8 cellular contexts compared by ENCODE assay signal in the genomic region with DNA sequence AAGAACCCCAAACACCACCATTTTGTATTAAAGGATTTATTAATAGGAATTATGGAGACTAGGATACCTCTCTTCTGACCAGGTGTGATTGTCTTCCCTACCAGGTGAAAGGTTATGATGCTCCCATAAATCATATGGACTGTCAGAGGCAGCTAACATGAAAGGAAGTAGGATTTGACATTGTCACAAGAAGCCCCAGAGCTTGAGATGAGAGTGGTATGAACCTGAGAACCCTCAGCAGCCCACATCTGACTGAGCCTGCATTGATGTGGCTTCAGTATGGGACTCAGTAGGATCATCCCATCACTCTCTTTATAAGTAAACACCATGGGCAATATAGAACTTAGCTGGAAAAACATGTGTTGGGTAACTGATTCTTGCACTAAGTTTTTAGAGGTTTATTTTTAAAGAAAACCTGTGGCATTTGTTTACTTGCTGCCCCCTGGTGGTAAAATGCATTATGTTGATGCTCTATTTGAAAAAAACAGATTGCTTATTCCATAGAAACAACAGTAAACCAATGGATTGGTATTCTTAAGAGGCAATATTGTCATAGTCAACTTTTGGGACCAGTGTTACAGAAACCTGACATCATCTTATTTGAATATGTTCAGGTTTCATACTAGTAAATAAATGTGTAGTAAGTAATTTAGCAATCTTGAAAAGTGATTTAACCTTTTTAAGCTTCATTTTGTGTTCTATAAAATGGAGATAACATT. TPM values are rescaled to one million over a fixed set of nuclear protein-coding genes. Genes with fewer than 3 reads are reported as not detected.
A peak's percentile ranks its signal among the peaks of the same experiment; 100 is the strongest.
DNase-seq lines count a peak whose midpoint lies in the region; ATAC-seq and TF ChIP-seq lines count a peak whose summit lies in the region.

No MANE protein-coding gene starts in this region.

- H4K20me1 ChIP-seq in neural cell (ENCODE audit: insufficient read depth): no peaks in the 10 kb centered on the region

- H3K4me1 Mint-ChIP-seq in effector memory CD8-positive, alpha-beta T cell (ENCODE audit: low read depth in 2 of 2): peaks cover 0 to 18% of the 10 kb centered on the region in 2 donors

- H3K4me3 Mint-ChIP-seq in effector memory CD8-positive, alpha-beta T cell: no peak overlapping the region

- TF ChIP-seq CTCF in neural cell (IDR thresholded peaks at IDR 0.05; ENCODE audit: poor library complexity, severe bottlenecking): peak; percentile 71

- no peak overlapping the region for H3K9ac ChIP-seq in neural cell (ENCODE audit: low read length)

- peaks cover 3% of the 10 kb centered on the region for H3K36me3 ChIP-seq in neural cell (ENCODE audit: insufficient read depth, low read length)

- no peaks in the 10 kb centered on the region for H3K9me2 ChIP-seq in neural cell (ENCODE audit: insufficient read depth, low read length)

- no peaks in the 10 kb centered on the region for H3K9me3 ChIP-seq in neural cell (ENCODE audit: low read length)

- no peaks in the 10 kb centered on the region for H3K27me3 Mint-ChIP-seq in effector memory CD8-positive, alpha-beta T cell

- TF ChIP-seq EP300 in neural cell (conservative IDR thresholded peaks at IDR 0.05; ENCODE audit: poor library complexity, severe bottlenecking): no peak

- TF ChIP-seq RAD21 in neural cell (conservative IDR thresholded peaks at IDR 0.05): peak; percentile 65

- H3K27ac ChIP-seq in neural cell (ENCODE audit: low read length): no peak overlapping the region

- H3K9me3 Mint-ChIP-seq in effector memory CD8-positive, alpha-beta T cell: no peaks in the 10 kb centered on the region

- DNase-seq in NCI-H2081 (lab: John Stamatoyannopoulos, UW) (peak; percentile 28 to 55), NCI-H2081 treated with DMSO at 0.1 percent for 48 hours (lab: John Stamatoyannopoulos, UW) (no peak), HCEC 1CT (peak; percentile 42), RPMI7951 (ENCODE audit: low read depth) (peak; percentile 45), NK-92 (lab: John Stamatoyannopoulos, UW; ENCODE audit: unreplicated experiment) (no peak)
- DNase-seq in effector memory CD8-positive, alpha-beta T cell: peak; percentile 58 to 69 (median 66)

- no peak overlapping the region for H3K4me2 ChIP-seq in neural cell (ENCODE audit: low read length)

- no peak for ATAC-seq in effector memory CD8-positive, alpha-beta T cell (replicated peaks)
- no peak for ATAC-seq in HG02759 (IDR thresholded peaks at IDR 0.05; ENCODE audit: unreplicated experiment)

- no peak overlapping the region for H3K4me3 ChIP-seq in neural cell (ENCODE audit: low read length)

- H2AFZ ChIP-seq in neural cell (ENCODE audit: low read depth, low read length): no peak overlapping the region

- peaks cover 41% of the 10 kb centered on the region for H3K36me3 Mint-ChIP-seq in effector memory CD8-positive, alpha-beta T cell (ENCODE audit: insufficient read depth)

- no peaks in the 10 kb centered on the region for H3K79me2 ChIP-seq in neural cell (replicated peaks; ENCODE audit: insufficient read depth, low read length)

- H3K27me3 ChIP-seq in neural cell (ENCODE audit: insufficient read depth, low read depth, low read length): no peaks in the 10 kb centered on the region

- peak overlapping the region in 1 of 2 donors; percentile 4 for H3K27ac Mint-ChIP-seq in effector memory CD8-positive, alpha-beta T cell

- no peaks in the 10 kb centered on the region for H3F3A ChIP-seq in neural cell (ENCODE audit: insufficient read depth, low read length, poor library complexity, severe bottlenecking)

TF ChIP-seq in neural cell, 6 proteins besides CTCF, POLR2A, EP300 and RAD21:
- TF ChIP-seq MXI1 (conservative IDR thresholded peaks at IDR 0.05; ENCODE audit: poor library complexity, severe bottlenecking) (no peak), SMC3 (conservative IDR thresholded peaks at IDR 0.05; ENCODE audit: poor library complexity) (peak; percentile 79)

RNA-seq across cellular contexts. Expression of a gene that starts 16.6 kb away (rescaled TPM):
- 258 and 530 TPM in 2 replicates for total RNA-seq in RPMI7951 (2014; rRNA removed; shearing (Covaris generic))
- 177 and 484 TPM in 2 replicates for polyA plus RNA-seq in neural cell
- polyA minus RNA-seq in neural cell: 96.4 and 156 TPM in 2 replicates

RNA-seq across cellular contexts. Expression of a gene that starts 40.1 kb away (rescaled TPM):
- total RNA-seq in RPMI7951 (2014; rRNA removed; shearing (Covaris generic)): 27.8 and 43.1 TPM in 2 replicates
- 49.5 and 54.3 TPM in 2 replicates for polyA plus RNA-seq in neural cell
- 43.8 and 50.4 TPM in 2 replicates for polyA minus RNA-seq in neural cell

Comparison
In these comparisons a context has a peak if more than half of its experiments do, and no peak if none do; other contexts are left out.
1. DNase-seq: peak in NCI-H2081 (2 of 2), HCEC 1CT (single experiment), RPMI7951 (single experiment) and effector memory CD8-positive, alpha-beta T cell (3 of 3); none in NCI-H2081 treated with DMSO at 0.1 percent for 48 hours (single experiment) and NK-92 (single experiment).